ENCODE assay signal across 30 cellular contexts in the genomic region with DNA sequence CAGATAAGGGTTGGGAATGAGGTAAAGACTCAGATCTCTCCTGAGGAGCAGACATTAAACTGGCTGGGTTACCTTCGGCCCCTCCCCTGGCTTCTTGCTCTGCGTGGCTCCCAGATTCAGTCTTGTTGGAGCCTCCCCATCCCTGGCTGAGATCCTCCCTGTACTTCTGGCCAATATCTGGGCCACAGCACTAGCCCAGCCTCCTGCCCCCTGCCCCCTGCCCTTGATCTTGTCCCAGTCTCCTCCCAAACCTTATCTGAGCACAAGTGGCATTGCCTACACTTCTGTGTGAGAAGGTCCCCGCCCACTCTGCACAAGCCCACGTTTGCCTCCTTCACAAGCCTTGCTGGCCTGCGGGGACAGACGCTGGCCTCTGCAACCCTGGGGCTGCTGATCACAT. TPM values are rescaled to one million over a fixed set of nuclear protein-coding genes. Genes with fewer than 3 reads are reported as not detected.
DNase-seq lines count a peak whose midpoint lies in the region; ATAC-seq, FAIRE-seq and TF ChIP-seq lines count a peak whose summit lies in the region.
"Had no signal": no experiment of that assay in that cellular context is flagged by ENCODE, and none has a peak within 500 bp of the region (broad histone marks: within the 10 kb centered on the region; RNA-seq: fewer than 3 reads in every experiment).

No MANE protein-coding gene starts in this region.

- TF ChIP-seq CTCF in chondrocyte (IDR thresholded peaks at IDR 0.05) (no peak), HepG2 (CRISPR knock-in tag; IDR thresholded peaks at IDR 0.05) (no peak), stomach (IDR thresholded peaks at IDR 0.05) (no peak)

- no peak for TF ChIP-seq EP300 in HepG2 (IDR thresholded peaks at IDR 0.05; ENCODE audit: low read depth in 2 of 2, low read length in 2 of 2)
- TF ChIP-seq EP300 in HepG2 (CRISPR knock-in tag; IDR thresholded peaks at IDR 0.05; ENCODE audit: borderline replicate concordance), result no peak
- TF ChIP-seq EP300 in stomach (IDR thresholded peaks at IDR 0.05), result no peak

- H3K4me1 Mint-ChIP-seq in chondrocyte (ENCODE audit: low read depth), result no peaks in the 10 kb centered on the region
- H3K4me1 Mint-ChIP-seq: stimulated activated effector memory CD8-positive, alpha-beta T cell treated with anti-CD3 and anti-CD28 coated beads, Interleukin-12 subunit alpha, Interleukin-12 subunit beta, amount 100 ng/mL, for 72 hours had no signal

- POLR2A ChIA-PET in HepG2 (lab: Yijun Ruan, JAX), result interaction anchor here (0.6 to 1.4 kb wide), 3 partner anchors 8 to 253 kb away, joined by 3 to 5 read pairs (median 4); partner anchors contain the start of gene PLA2G4F

- H3K4me3 ChIP-seq in HepG2 (replicated peaks in 1 of 3; ENCODE audit: insufficient read depth in 1 of 3, low read depth in 2 of 3, low read length in 3 of 3) (no peak overlapping the region; a peak in 1 of 6 replicates), stomach (no peak overlapping the region)
- H3K4me3 ChIP-seq: HAP-1, vagina had no signal

- H3K27ac Mint-ChIP-seq in chondrocyte (ENCODE audit: unreplicated experiment), result no peak overlapping the region
- H3K27ac Mint-ChIP-seq: activated naive CD4-positive, alpha-beta T cell treated with anti-CD3 and anti-CD28 coated beads, Interleukin-2, amount 10 ng/mL, durations not matched to agents 7 days and 5 days; stimulated activated effector memory CD8-positive, alpha-beta T cell treated with anti-CD3 and anti-CD28 coated beads, Interleukin-12 subunit alpha, Interleukin-12 subunit beta, amount 100 ng/mL, for 72 hours had no signal

- H3K4me3 Mint-ChIP-seq in chondrocyte (ENCODE audit: unreplicated experiment), result no peak overlapping the region
- H3K4me3 Mint-ChIP-seq: activated naive CD4-positive, alpha-beta T cell treated with anti-CD3 and anti-CD28 coated beads, Interleukin-2, amount 10 ng/mL, durations not matched to agents 7 days and 5 days; activated T-cell treated with anti-CD3 and anti-CD28 coated beads, Interleukin-2, amount 50 U/mL, for 4 hours; stimulated activated effector memory CD8-positive, alpha-beta T cell treated with anti-CD3 and anti-CD28 coated beads, Interleukin-12 subunit alpha, Interleukin-12 subunit beta, amount 100 ng/mL, for 72 hours had no signal

- H3K27me3 Mint-ChIP-seq in chondrocyte (ENCODE audit: low read depth), result peaks cover 16% of the 10 kb centered on the region

- H3K36me3 Mint-ChIP-seq in chondrocyte (ENCODE audit: low read depth), result peaks cover 2% of the 10 kb centered on the region
- H3K36me3 Mint-ChIP-seq: activated naive CD4-positive, alpha-beta T cell treated with anti-CD3 and anti-CD28 coated beads, Interleukin-2, amount 10 ng/mL, durations not matched to agents 7 days and 5 days; stimulated activated effector memory CD8-positive, alpha-beta T cell treated with anti-CD3 and anti-CD28 coated beads, Interleukin-12 subunit alpha, Interleukin-12 subunit beta, amount 100 ng/mL, for 72 hours had no signal

- H3K27ac ChIP-seq in HepG2 (ENCODE audit: extremely low read length, insufficient read depth, low read length) (no peak overlapping the region), stomach (no peak overlapping the region)
- H3K27ac ChIP-seq: 22Rv1, vagina had no signal

- H3K4me1 ChIP-seq in HepG2 (ENCODE audit: insufficient read depth, low read length) (peaks cover 73% of the 10 kb centered on the region), stomach (no peaks in the 10 kb centered on the region)
- H3K4me1 ChIP-seq: HAP-1, vagina had no signal

- no peaks in the 10 kb centered on the region for H4K20me1 ChIP-seq in HepG2 (ENCODE audit: insufficient read depth, low read length)

- no peaks in the 10 kb centered on the region for H3K79me2 ChIP-seq in HepG2 (ENCODE audit: insufficient read depth, low read length)

- in situ Hi-C loops in HepG2 (cut with HindIII; ENCODE audit: extremely low pct_ligation_motif_present, low pct_unique_long_range_greater_than_20kb), result loop anchor here (5.0 kb wide), 2 partner anchors 72 to 152 kb away; no protein-coding TSS in a partner anchor

- TF ChIP-seq POLR2A in HepG2 (IDR thresholded peaks at IDR 0.05; ENCODE audit: insufficient read depth in 1 of 2, low read depth in 2 of 2, low read length in 2 of 2) (no peak), stomach (IDR thresholded peaks at IDR 0.05) (no peak)

- H3K4me2 ChIP-seq in HepG2 (ENCODE audit: low read depth, low read length), result no peak overlapping the region; the same call in 1 of the 2 replicates

- H2AFZ ChIP-seq in HepG2 (ENCODE audit: low read length), result no peak overlapping the region

- H3K9me3 ChIP-seq in HepG2 (ENCODE audit: low read length) (peaks cover 24% of the 10 kb centered on the region), stomach (no peaks in the 10 kb centered on the region)
- H3K9me3 ChIP-seq: HAP-1, vagina had no signal

- FAIRE-seq in HepG2 (lab: Jason Lieb, UNC) (no peak), RCC 7860 (lab: Jason Lieb, UNC) (no peak)
- FAIRE-seq: D721Med, endothelial cell of umbilical vein had no signal

- no peaks in the 10 kb centered on the region for H3K9me3 Mint-ChIP-seq in chondrocyte (ENCODE audit: low read depth)
- H3K9me3 Mint-ChIP-seq: activated naive CD4-positive, alpha-beta T cell treated with anti-CD3 and anti-CD28 coated beads, Interleukin-2, amount 10 ng/mL, durations not matched to agents 7 days and 5 days; activated T-cell treated with anti-CD3 and anti-CD28 coated beads, Interleukin-2, amount 50 U/mL, for 4 hours; stimulated activated effector memory CD8-positive, alpha-beta T cell treated with anti-CD3 and anti-CD28 coated beads, Interleukin-12 subunit alpha, Interleukin-12 subunit beta, amount 100 ng/mL, for 72 hours had no signal

- peak; percentile 4; the same call in 1 of the 3 replicates for ATAC-seq in HepG2
- ATAC-seq in HG02623 (IDR thresholded peaks at IDR 0.05; ENCODE audit: unreplicated experiment), result no peak
- ATAC-seq: activated T-cell treated with anti-CD3 and anti-CD28 coated beads, Interleukin-2, amount 50 U/mL, for 4 hours; right cardiac atrium; SK-N-SH treated with all-trans-retinoic acid at 6 μM for 48 hours; stimulated activated effector memory CD8-positive, alpha-beta T cell treated with anti-CD3 and anti-CD28 coated beads, Interleukin-12 subunit alpha, Interleukin-12 subunit beta, amount 100 ng/mL, for 72 hours had no signal

- WGBS in HepG2 (ENCODE audit: low lambda C conversion rate), result 39% methylated on average over 4 of the region's 6 CpGs
- WGBS in stomach, 5 donors, result 66 to 74% (median 72%) methylated on average over 6 of the region's 6 CpGs

- H3K36me3 ChIP-seq in HepG2 (replicated peaks in 1 of 2; ENCODE audit: control insufficient read depth in 1 of 2, insufficient read depth in 2 of 2, low read length in 2 of 2) (no peaks in the 10 kb centered on the region), stomach (no peaks in the 10 kb centered on the region)
- H3K36me3 ChIP-seq: HAP-1, vagina had no signal

- intact Hi-C loops in HepG2 (cut with micrococcal nuclease; ENCODE audit: unreplicated experiment) (loop anchor here (5.0 kb wide), 1 partner anchor 72 kb away; no protein-coding TSS in a partner anchor), stomach (cut with DNase I; ENCODE audit: low total_unique reads) (loop anchor here (5.0 kb wide), 1 partner anchor 72 kb away; no protein-coding TSS in a partner anchor)

- no TSS peak for BruUV-seq in HepG2 (replicated peaks; lab: Mats Ljungman, UMichigan)

- DNase-seq in activated CD4-positive, CD25-positive, alpha-beta regulatory T cell treated with anti-CD3 and anti-CD28 coated beads, Interleukin-2, amount 50 U/mL, for 72 hours, result peak; percentile 7
- no peak for DNase-seq in activated CD4-positive, CD25-positive, alpha-beta regulatory T cell (lab: John Stamatoyannopoulos, UW)
- DNase-seq in chondrocyte (ENCODE audit: low spot score) (peak; percentile 28), HepG2 (ENCODE audit: low spot score) (no peak), stomach (peak; percentile 15), RCC 7860 (ENCODE audit: low spot score) (no peak), activated gamma-delta T cell treated with Interleukin-2 at 50 U/mL for 16 hours (no peak)
- DNase-seq: activated CD4-positive, alpha-beta T cell treated with anti-CD3 and anti-CD28 coated beads for 4 hours; activated T-cell treated with anti-CD3 and anti-CD28 coated beads, Interleukin-2, amount 50 U/mL, for 4 hours; amygdala; hippocampal formation; Karpas-422; midbrain; NCI-H446; NCI-H82; right cardiac atrium; stimulated activated CD4-positive, alpha-beta T cell treated with anti-CD3 and anti-CD28 coated beads, Interleukin-12 subunit alpha, Interleukin-12 subunit beta, amount 100 ng/mL, for 4 hours; stimulated activated CD4-positive, alpha-beta T cell treated with anti-CD3 and anti-CD28 coated beads, Interleukin-4, amount 100 ng/mL, for 24 hours; T-helper 2 cell had no signal

- CTCF ChIA-PET in HepG2 (lab: Yijun Ruan, JAX; ENCODE audit: low intra/inter-chr PET ratio, low total read pairs), result no interaction called here

- no peak for TF ChIP-seq RAD21 in HepG2 (CRISPR knock-in tag; IDR thresholded peaks at IDR 0.05)

- H3K27me3 ChIP-seq in HepG2 (ENCODE audit: control insufficient read depth in 1 of 2, insufficient read depth in 2 of 2, low read length in 2 of 2), result peaks cover 0 to 14% of the 10 kb centered on the region in 2 experiments; a peak in 2 of 5 replicates
- no peaks in the 10 kb centered on the region for H3K27me3 ChIP-seq in stomach
- H3K27me3 ChIP-seq: vagina had no signal

- no peak overlapping the region for H3K9ac ChIP-seq in HepG2 (ENCODE audit: insufficient read depth, low read depth, low read length)

RNA-seq across cellular contexts. Expression of gene PLA2G4F, which starts 16.8 kb away (rescaled TPM):
- total RNA-seq in chondrocyte (not detected in 3 replicates), HepG2 (2016; rRNA removed; fragmentation: Illumina TruSeq; extraction: Trizol) (not detected in 2 replicates), stomach (10 to 100 TPM in 4 of 5 donors, 1 to 10 TPM in 1; 3.5 to 41.4 (median 12.9) TPM)
- total RNA-seq in HepG2 (2016; cell fraction: cytosol; rRNA removed; fragmentation: Illumina TruSeq; extraction: Trizol; ENCODE audit: low read depth), result not detected in 2 replicates
- not detected in 2 replicates for total RNA-seq in HepG2 (2016; cell fraction: insoluble cytoplasmic fraction; rRNA removed; fragmentation: Illumina TruSeq; extraction: Trizol)
- not detected in 2 replicates for total RNA-seq in HepG2 (2016; cell fraction: membrane; rRNA removed; fragmentation: Illumina TruSeq; extraction: Trizol)
- total RNA-seq in HepG2 (2016; cell fraction: nucleus; rRNA removed; fragmentation: Illumina TruSeq; extraction: Trizol), result not detected in 2 replicates
- polyA plus RNA-seq in HepG2 (2011; rRNA removed) (0.01 and 0.07 TPM in 2 replicates), stomach (1 to 10 TPM; 1.9 to 4.7 (median 3.8) TPM)
- polyA plus RNA-seq in HepG2 (2011; cell fraction: cytosol; rRNA removed), result not detected in 2 replicates
- polyA plus RNA-seq in HepG2 (2011; cell fraction: nucleus; rRNA removed), result not detected in 2 replicates
- polyA plus RNA-seq in HepG2 (2012), result not detected in 2 replicates
- polyA plus RNA-seq in HepG2 (2016; cell fraction: cytosol; fragmentation: Illumina TruSeq; extraction: Trizol; ENCODE audit: low read depth), result not detected in 2 replicates
- polyA plus RNA-seq in HepG2 (2016; cell fraction: insoluble cytoplasmic fraction; fragmentation: Illumina TruSeq; extraction: Trizol; ENCODE audit: low read depth), result not detected in 2 replicates
- polyA plus RNA-seq in HepG2 (2016; cell fraction: membrane; fragmentation: Illumina TruSeq; extraction: Trizol; ENCODE audit: low read depth), result not detected in 2 replicates
- polyA plus RNA-seq in HepG2 (2016; cell fraction: nucleus; fragmentation: Illumina TruSeq; extraction: Trizol; ENCODE audit: insufficient read depth, low read depth), result not detected in 2 replicates
- 0.16 TPM in 1 of 2 replicates, not detected in the other for polyA minus RNA-seq in HepG2 (2011; rRNA and poly(A)+ RNA removed; ENCODE audit: low replicate concordance)
- polyA minus RNA-seq in HepG2 (2011; cell fraction: cytosol; rRNA and poly(A)+ RNA removed), result not detected in 2 replicates
- polyA minus RNA-seq in HepG2 (2011; cell fraction: nucleus; rRNA and poly(A)+ RNA removed), result not detected in 2 replicates
- total RNA-seq: activated CD8-positive, alpha-beta memory T cell treated with anti-CD3 and anti-CD28 coated beads for 36 hours; endothelial cell of umbilical vein had no signal
- polyA plus RNA-seq: endothelial cell of umbilical vein, neural cell had no signal

RNA-seq across cellular contexts. Expression of gene PLA2G4D, which starts 45.2 kb away (rescaled TPM):
- total RNA-seq in chondrocyte (not detected in 3 replicates), HepG2 (2016; rRNA removed; fragmentation: Illumina TruSeq; extraction: Trizol) (0.04 TPM in 1 of 2 replicates, not detected in the other), stomach (1 to 10 TPM in 2 of 5 donors, not detected in 3; 1.2 to 2.9 TPM)
- not detected in 2 replicates for total RNA-seq in HepG2 (2016; cell fraction: cytosol; rRNA removed; fragmentation: Illumina TruSeq; extraction: Trizol; ENCODE audit: low read depth)
- not detected in 2 replicates for total RNA-seq in HepG2 (2016; cell fraction: insoluble cytoplasmic fraction; rRNA removed; fragmentation: Illumina TruSeq; extraction: Trizol)
- not detected in 2 replicates for total RNA-seq in HepG2 (2016; cell fraction: membrane; rRNA removed; fragmentation: Illumina TruSeq; extraction: Trizol)
- total RNA-seq in HepG2 (2016; cell fraction: nucleus; rRNA removed; fragmentation: Illumina TruSeq; extraction: Trizol), result not detected in 2 replicates
- polyA plus RNA-seq in HepG2 (2011; rRNA removed) (0.21 and 0.29 TPM in 2 replicates), stomach (1 to 10 TPM in 1 of 3 donors, under 1 TPM in 1, not detected in 1; 0.18 to 3.2 TPM)
- polyA plus RNA-seq in HepG2 (2011; cell fraction: cytosol; rRNA removed), result 0.11 and 0.14 TPM in 2 replicates
- 0.78 and 1.4 TPM in 2 replicates for polyA plus RNA-seq in HepG2 (2011; cell fraction: nucleus; rRNA removed)
- polyA plus RNA-seq in HepG2 (2012), result 0.16 and 0.30 TPM in 2 replicates
- polyA plus RNA-seq in HepG2 (2016; cell fraction: cytosol; fragmentation: Illumina TruSeq; extraction: Trizol; ENCODE audit: low read depth), result not detected in 2 replicates
- not detected in 2 replicates for polyA plus RNA-seq in HepG2 (2016; cell fraction: insoluble cytoplasmic fraction; fragmentation: Illumina TruSeq; extraction: Trizol; ENCODE audit: low read depth)
- polyA plus RNA-seq in HepG2 (2016; cell fraction: membrane; fragmentation: Illumina TruSeq; extraction: Trizol; ENCODE audit: low read depth), result not detected in 2 replicates
- 0.13 TPM in 1 of 2 replicates, not detected in the other for polyA plus RNA-seq in HepG2 (2016; cell fraction: nucleus; fragmentation: Illumina TruSeq; extraction: Trizol; ENCODE audit: insufficient read depth, low read depth)
- polyA minus RNA-seq in HepG2 (2011; rRNA and poly(A)+ RNA removed; ENCODE audit: low replicate concordance), result 0.18 TPM in 1 of 2 replicates, not detected in the other
- polyA minus RNA-seq in HepG2 (2011; cell fraction: cytosol; rRNA and poly(A)+ RNA removed), result not detected in 2 replicates
- polyA minus RNA-seq in HepG2 (2011; cell fraction: nucleus; rRNA and poly(A)+ RNA removed), result 0.13 TPM in 1 of 2 replicates, not detected in the other
- total RNA-seq: activated CD8-positive, alpha-beta memory T cell treated with anti-CD3 and anti-CD28 coated beads for 36 hours; activated T-cell treated with anti-CD3 and anti-CD28 coated beads, Interleukin-2, amount 50 U/mL, for 4 hours; endothelial cell of umbilical vein; right cardiac atrium had no signal
- polyA plus RNA-seq: endothelial cell of umbilical vein, neural cell, right cardiac atrium had no signal

Comparison
In these comparisons a context has a peak if more than half of its experiments do, and no peak if none do; other contexts are left out.
1. DNase-seq: peak in activated CD4-positive, CD25-positive, alpha-beta regulatory T cell treated with anti-CD3 and anti-CD28 coated beads, Interleukin-2, amount 50 U/mL, for 72 hours (single experiment), chondrocyte (single experiment) and stomach (single experiment); none in activated CD4-positive, CD25-positive, alpha-beta regulatory T cell (0 of 4), HepG2 (single experiment), RCC 7860 (single experiment) and activated gamma-delta T cell treated with Interleukin-2 at 50 U/mL for 16 hours (single experiment).